1 cellular context compared by ENCODE assay signal in genomic region chr12:122527478-122527944, GRCh38.
A peak's percentile ranks its signal among the peaks of the same experiment; 100 is the strongest.
TF ChIP-seq lines count a peak whose summit lies in the region.

No MANE protein-coding gene starts in this region.

TF ChIP-seq in HEK293, 187 proteins besides CTCF, POLR2A, EP300 and RAD21 (continued from another document):
- 0 out of 2 replicates have a peak, but pooled peaks have one; percentile 9 for TF ChIP-seq ZNF16 (tag by site-specific recombination; IDR thresholded peaks at IDR 0.05; ENCODE audit: low read depth)
- TF ChIP-seq KLF7 (tag by site-specific recombination; IDR thresholded peaks at IDR 0.05; ENCODE audit: borderline replicate concordance), result no peak
- no peak for TF ChIP-seq ZNF157 (tag by site-specific recombination; IDR thresholded peaks at IDR 0.05)
- TF ChIP-seq IKZF3 (tag by site-specific recombination; IDR thresholded peaks at IDR 0.05), result no peak
- no peak for TF ChIP-seq ZNF660 (tag by site-specific recombination; IDR thresholded peaks at IDR 0.05)
- TF ChIP-seq SP3 (tag by site-specific recombination; IDR thresholded peaks at IDR 0.05), result no peak
- no peak for TF ChIP-seq ZNF549 (tag by site-specific recombination; IDR thresholded peaks at IDR 0.05)
- no peak for TF ChIP-seq ZBTB49 (tag by site-specific recombination; IDR thresholded peaks at IDR 0.05; ENCODE audit: low read depth)
- TF ChIP-seq ZNF335 (tag by site-specific recombination; conservative IDR thresholded peaks at IDR 0.05), result peak; percentile 21
- TF ChIP-seq WT1 (tag by site-specific recombination; IDR thresholded peaks at IDR 0.05), result 0 out of 2 replicates have a peak, but pooled peaks have one; percentile 7
- no peak for TF ChIP-seq GLI4 (tag by site-specific recombination; IDR thresholded peaks at IDR 0.05)
- TF ChIP-seq, protein P1, sequence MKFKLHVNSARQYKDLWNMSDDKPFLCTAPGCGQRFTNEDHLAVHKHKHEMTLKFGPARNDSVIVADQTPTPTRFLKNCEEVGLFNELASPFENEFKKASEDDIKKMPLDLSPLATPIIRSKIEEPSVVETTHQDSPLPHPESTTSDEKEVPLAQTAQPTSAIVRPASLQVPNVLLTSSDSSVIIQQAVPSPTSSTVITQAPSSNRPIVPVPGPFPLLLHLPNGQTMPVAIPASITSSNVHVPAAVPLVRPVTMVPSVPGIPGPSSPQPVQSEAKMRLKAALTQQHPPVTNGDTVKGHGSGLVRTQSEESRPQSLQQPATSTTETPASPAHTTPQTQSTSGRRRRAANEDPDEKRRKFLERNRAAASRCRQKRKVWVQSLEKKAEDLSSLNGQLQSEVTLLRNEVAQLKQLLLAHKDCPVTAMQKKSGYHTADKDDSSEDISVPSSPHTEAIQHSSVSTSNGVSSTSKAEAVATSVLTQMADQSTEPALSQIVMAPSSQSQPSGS (tag by site-specific recombination; IDR thresholded peaks at IDR 0.05; ENCODE audit: low read depth), result no peak
- TF ChIP-seq HOXA7 (CRISPR knock-in tag; IDR thresholded peaks at IDR 0.05; ENCODE audit: borderline replicate concordance), result no peak
- TF ChIP-seq ZNF692 (tag by site-specific recombination; IDR thresholded peaks at IDR 0.05), result no peak
- no peak for TF ChIP-seq ZNF830 (tag by site-specific recombination; IDR thresholded peaks at IDR 0.05; ENCODE audit: low read depth)
- TF ChIP-seq, protein P2, sequence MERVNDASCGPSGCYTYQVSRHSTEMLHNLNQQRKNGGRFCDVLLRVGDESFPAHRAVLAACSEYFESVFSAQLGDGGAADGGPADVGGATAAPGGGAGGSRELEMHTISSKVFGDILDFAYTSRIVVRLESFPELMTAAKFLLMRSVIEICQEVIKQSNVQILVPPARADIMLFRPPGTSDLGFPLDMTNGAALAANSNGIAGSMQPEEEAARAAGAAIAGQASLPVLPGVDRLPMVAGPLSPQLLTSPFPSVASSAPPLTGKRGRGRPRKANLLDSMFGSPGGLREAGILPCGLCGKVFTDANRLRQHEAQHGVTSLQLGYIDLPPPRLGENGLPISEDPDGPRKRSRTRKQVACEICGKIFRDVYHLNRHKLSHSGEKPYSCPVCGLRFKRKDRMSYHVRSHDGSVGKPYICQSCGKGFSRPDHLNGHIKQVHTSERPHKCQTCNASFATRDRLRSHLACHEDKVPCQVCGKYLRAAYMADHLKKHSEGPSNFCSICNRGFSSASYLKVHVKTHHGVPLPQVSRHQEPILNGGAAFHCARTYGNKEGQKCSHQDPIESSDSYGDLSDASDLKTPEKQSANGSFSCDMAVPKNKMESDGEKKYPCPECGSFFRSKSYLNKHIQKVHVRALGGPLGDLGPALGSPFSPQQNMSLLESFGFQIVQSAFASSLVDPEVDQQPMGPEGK (tag by site-specific recombination; IDR thresholded peaks at IDR 0.05), result no peak
- no peak for TF ChIP-seq ZEB2 (tag by site-specific recombination; IDR thresholded peaks at IDR 0.05)
- TF ChIP-seq KLF9 (tag by site-specific recombination; IDR thresholded peaks at IDR 0.05; ENCODE audit: low read depth), result no peak
- no peak for TF ChIP-seq ZBTB11 (tag by site-specific recombination; conservative IDR thresholded peaks at IDR 0.05; ENCODE audit: low read depth)
- TF ChIP-seq ZNF701 (tag by site-specific recombination; IDR thresholded peaks at IDR 0.05), result no peak
- no peak for TF ChIP-seq ZNF548 (tag by site-specific recombination; IDR thresholded peaks at IDR 0.05)
- no peak for TF ChIP-seq HIC1 (tag by site-specific recombination; IDR thresholded peaks at IDR 0.05)
- no peak for TF ChIP-seq ZNF777 (tag by site-specific recombination; IDR thresholded peaks at IDR 0.05; ENCODE audit: borderline replicate concordance)
- TF ChIP-seq BCL11B (tag by site-specific recombination; IDR thresholded peaks at IDR 0.05; ENCODE audit: low read depth), result 0 out of 2 replicates have a peak, but pooled peaks have one; percentile 20
- no peak for TF ChIP-seq ZSCAN30 (tag by site-specific recombination; IDR thresholded peaks at IDR 0.05)
- no peak for TF ChIP-seq ZIC2 (tag by site-specific recombination; IDR thresholded peaks at IDR 0.05)
- TF ChIP-seq ZBTB26 (tag by site-specific recombination; optimal IDR thresholded peaks at IDR 0.05), result no peak
